8 cellular contexts compared by ENCODE assay signal in the genomic region with DNA sequence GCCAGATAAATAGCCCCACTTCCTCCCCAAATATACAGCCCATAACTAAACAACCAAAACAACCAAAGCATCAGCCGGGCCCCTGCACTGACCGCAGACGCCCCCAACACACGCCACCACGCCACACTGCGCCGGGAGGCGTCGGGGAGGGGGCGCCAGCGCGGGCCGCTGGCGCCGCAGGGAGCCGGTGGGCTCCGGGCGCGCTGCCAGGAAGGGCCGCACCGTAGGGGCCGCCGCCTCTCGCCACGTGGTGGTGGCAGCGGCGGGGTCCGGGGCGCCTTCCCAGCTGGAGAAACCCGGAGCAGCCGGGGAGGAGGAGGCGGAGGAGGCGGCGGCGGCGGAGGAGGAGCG. TPM values are rescaled to one million over a fixed set of nuclear protein-coding genes. Genes with fewer than 3 reads are reported as not detected.
DNase-seq lines count a peak whose midpoint lies in the region; ATAC-seq, FAIRE-seq and TF ChIP-seq lines count a peak whose summit lies in the region.

No MANE protein-coding gene starts in this region.

- no peak for TF ChIP-seq CTCF in D721Med (IDR thresholded peaks at IDR 0.05; ENCODE audit: insufficient read depth, missing control alignments)

- peak overlapping the region; percentile 65 for H3K9ac ChIP-seq in iPS-15b (ENCODE audit: low read depth, low read length)

- peaks cover 2% of the 10 kb centered on the region for H3K36me3 ChIP-seq in iPS-15b (ENCODE audit: control insufficient read depth, insufficient read depth, low read length)

- H3K4me3 Mint-ChIP-seq in activated CD4-positive, alpha-beta memory T cell treated with anti-CD3 and anti-CD28 coated beads, Interleukin-2, amount 10 ng/mL, durations not matched to agents 7 days and 5 days, result peak overlapping the region; percentile 74
- peak overlapping the region; percentile 86 to 88 for H3K4me3 Mint-ChIP-seq in stimulated activated naive B cell treated with anti-CD40 and anti-IgM and Interleukin-4, amounts not matched to agents 10 μg/mL and 1 μg/mL and 100 μg/mL, for 72 hours

- no peaks in the 10 kb centered on the region for H3K9me3 Mint-ChIP-seq in activated CD4-positive, alpha-beta memory T cell treated with anti-CD3 and anti-CD28 coated beads, Interleukin-2, amount 10 ng/mL, durations not matched to agents 7 days and 5 days
- H3K9me3 Mint-ChIP-seq in stimulated activated naive B cell treated with anti-CD40 and anti-IgM and Interleukin-4, amounts not matched to agents 10 μg/mL and 1 μg/mL and 100 μg/mL, for 72 hours, result no peaks in the 10 kb centered on the region

- no peak for ATAC-seq in stimulated activated naive B cell treated with anti-CD40 and anti-IgM and Interleukin-4, amounts not matched to agents 10 μg/mL and 1 μg/mL and 100 μg/mL, for 72 hours (replicated peaks)
- ATAC-seq in HG02885 (IDR thresholded peaks at IDR 0.05; ENCODE audit: poor library complexity, unreplicated experiment), result no peak
- no peak for ATAC-seq in GM18858 (IDR thresholded peaks at IDR 0.05; ENCODE audit: unreplicated experiment)

- POLR2A ChIA-PET in activated CD4-positive, alpha-beta memory T cell treated with anti-CD3 and anti-CD28 coated beads, Interleukin-2, amount 10 ng/mL, durations not matched to agents 7 days and 5 days (lab: Charles Lee), result interaction anchor here (0.8 to 22.2 kb wide), 8 partner anchors 9 to 138 kb away, joined by 3 to 463 read pairs (median 8); a partner anchor contains a TSS

- DNase-seq in activated CD8-positive, alpha-beta memory T cell treated with anti-CD3 and anti-CD28 coated beads for 24 hours, result peak; percentile 76
- DNase-seq in activated CD8-positive, alpha-beta memory T cell treated with anti-CD3 and anti-CD28 coated beads, Interleukin-2, amount 50 U/mL, for 4 hours, result no peak
- DNase-seq in activated CD4-positive, alpha-beta memory T cell treated with anti-CD3 and anti-CD28 coated beads, Interleukin-2, amount 10 ng/mL, durations not matched to agents 7 days and 5 days, result no peak
- no peak for DNase-seq in stimulated activated naive B cell treated with anti-CD40 and anti-IgM and Interleukin-4, amounts not matched to agents 10 μg/mL and 1 μg/mL and 100 μg/mL, for 72 hours
- no peak for DNase-seq in D721Med (ENCODE audit: insufficient read length, low spot score)

- CTCF ChIA-PET in activated CD4-positive, alpha-beta memory T cell treated with anti-CD3 and anti-CD28 coated beads, Interleukin-2, amount 10 ng/mL, durations not matched to agents 7 days and 5 days (lab: Charles Lee), result interaction anchor here (1.3 to 1.7 kb wide), 4 partner anchors 15 to 39 kb away, joined by 3 to 7 read pairs (median 5); a partner anchor contains a TSS

- peak overlapping the region; percentile 58 for H3K4me3 ChIP-seq in iPS-15b (ENCODE audit: low read depth, low read length)

- peaks cover 3% of the 10 kb centered on the region for H3K27me3 ChIP-seq in iPS-15b (ENCODE audit: control insufficient read depth, insufficient read depth, low read length)

- H3K4me1 Mint-ChIP-seq in activated CD4-positive, alpha-beta memory T cell treated with anti-CD3 and anti-CD28 coated beads, Interleukin-2, amount 10 ng/mL, durations not matched to agents 7 days and 5 days, result peaks cover 42% of the 10 kb centered on the region
- H3K4me1 Mint-ChIP-seq in stimulated activated naive B cell treated with anti-CD40 and anti-IgM and Interleukin-4, amounts not matched to agents 10 μg/mL and 1 μg/mL and 100 μg/mL, for 72 hours, result peaks cover 34 to 43% of the 10 kb centered on the region in 2 donors

- no peaks in the 10 kb centered on the region for H3K36me3 Mint-ChIP-seq in activated CD4-positive, alpha-beta memory T cell treated with anti-CD3 and anti-CD28 coated beads, Interleukin-2, amount 10 ng/mL, durations not matched to agents 7 days and 5 days (ENCODE audit: low read depth)
- no peaks in the 10 kb centered on the region for H3K36me3 Mint-ChIP-seq in stimulated activated naive B cell treated with anti-CD40 and anti-IgM and Interleukin-4, amounts not matched to agents 10 μg/mL and 1 μg/mL and 100 μg/mL, for 72 hours

- FAIRE-seq in D721Med (lab: Jason Lieb, UNC), result no peak

- H3K27ac Mint-ChIP-seq in activated CD4-positive, alpha-beta memory T cell treated with anti-CD3 and anti-CD28 coated beads, Interleukin-2, amount 10 ng/mL, durations not matched to agents 7 days and 5 days, result peak overlapping the region; percentile 11
- peak overlapping the region; percentile 91 for H3K27ac Mint-ChIP-seq in stimulated activated naive B cell treated with anti-CD40 and anti-IgM and Interleukin-4, amounts not matched to agents 10 μg/mL and 1 μg/mL and 100 μg/mL, for 72 hours

- peaks cover 9% of the 10 kb centered on the region for H3K27me3 Mint-ChIP-seq in activated CD4-positive, alpha-beta memory T cell treated with anti-CD3 and anti-CD28 coated beads, Interleukin-2, amount 10 ng/mL, durations not matched to agents 7 days and 5 days
- H3K27me3 Mint-ChIP-seq in stimulated activated naive B cell treated with anti-CD40 and anti-IgM and Interleukin-4, amounts not matched to agents 10 μg/mL and 1 μg/mL and 100 μg/mL, for 72 hours, result no peaks in the 10 kb centered on the region

- H3K4me1 ChIP-seq in iPS-15b (ENCODE audit: control insufficient read depth, insufficient read depth, low read length), result peaks cover 18% of the 10 kb centered on the region

- H3K9me3 ChIP-seq in iPS-15b (ENCODE audit: control insufficient read depth, insufficient read depth, low read length), result no peaks in the 10 kb centered on the region

RNA-seq across cellular contexts. Expression of a gene that starts 0.3 kb away (rescaled TPM):
- 1 to 10 TPM; 7.0 TPM for total RNA-seq in activated CD4-positive, alpha-beta memory T cell treated with anti-CD3 and anti-CD28 coated beads, Interleukin-2, amount 10 ng/mL, durations not matched to agents 7 days and 5 days

RNA-seq across cellular contexts. Expression of a gene that starts 39.4 kb away (rescaled TPM):
- total RNA-seq in activated CD4-positive, alpha-beta memory T cell treated with anti-CD3 and anti-CD28 coated beads, Interleukin-2, amount 10 ng/mL, durations not matched to agents 7 days and 5 days, result 10 to 100 TPM; 58.3 to 61.1 TPM

RNA-seq across cellular contexts. Expression of a gene that starts 43.9 kb away (rescaled TPM):
- total RNA-seq in activated CD4-positive, alpha-beta memory T cell treated with anti-CD3 and anti-CD28 coated beads, Interleukin-2, amount 10 ng/mL, durations not matched to agents 7 days and 5 days, result 100 to 1,000 TPM; 329 to 334 TPM
